31 cellular contexts compared by ENCODE assay signal in genomic region chr20:37492096-37492625, GRCh38. TPM values are rescaled to one million over a fixed set of nuclear protein-coding genes. Genes with fewer than 3 reads are reported as not detected.
"Had no signal": no experiment of that assay in that cellular context is flagged by ENCODE, and none has a peak within 500 bp of the region (broad histone marks: within the 10 kb centered on the region; RNA-seq: fewer than 3 reads in every experiment).

No MANE protein-coding gene starts in this region.

- H3K4me1 Mint-ChIP-seq: activated naive CD8-positive, alpha-beta T cell treated with anti-CD3 and anti-CD28 coated beads for 36 hours; activated naive CD8-positive, alpha-beta T cell treated with anti-CD3 and anti-CD28 coated beads, Interleukin-2, amount 50 U/mL, for 24 hours had no signal

- H3K4me1 ChIP-seq: adrenal gland, body of pancreas, colonic mucosa, esophagus squamous epithelium had no signal

- H3K9me3 Mint-ChIP-seq: activated B cell treated with CpG ODN at 0.5 μM for 24 hours; activated CD8-positive, alpha-beta T cell treated with anti-CD3 and anti-CD28 coated beads for 36 hours; activated naive CD8-positive, alpha-beta T cell treated with anti-CD3 and anti-CD28 coated beads for 36 hours; activated naive CD8-positive, alpha-beta T cell treated with anti-CD3 and anti-CD28 coated beads, Interleukin-2, amount 50 U/mL, for 24 hours; activated T-cell treated with anti-CD3 and anti-CD28 coated beads, Interleukin-2, amount 50 U/mL, for 4 hours; activated T-helper 17 cell treated with anti-CD3 and anti-CD28 coated beads, Interleukin-2, amount 50 U/mL, for 72 hours; T-helper 2 cell treated with Interferon-gamma antibody and Interleukin-4, amounts not matched to agents 5 μg/mL and 100 μg/mL, for 36 hours had no signal

- H3K4me3 ChIP-seq: adrenal gland, body of pancreas, cardiac muscle cell, colonic mucosa, esophagus squamous epithelium had no signal

- H3K27me3 Mint-ChIP-seq: activated naive CD8-positive, alpha-beta T cell treated with anti-CD3 and anti-CD28 coated beads for 36 hours; activated naive CD8-positive, alpha-beta T cell treated with anti-CD3 and anti-CD28 coated beads, Interleukin-2, amount 50 U/mL, for 24 hours; activated T-helper 17 cell treated with anti-CD3 and anti-CD28 coated beads, Interleukin-2, amount 50 U/mL, for 72 hours; T-helper 17 cell had no signal

- ATAC-seq: activated CD4-positive, CD25-positive, alpha-beta regulatory T cell treated with anti-CD3 and anti-CD28 coated beads, Interleukin-2, amount 50 U/mL, for 24 hours; activated CD8-positive, alpha-beta T cell treated with anti-CD3 and anti-CD28 coated beads for 36 hours; activated naive CD8-positive, alpha-beta T cell treated with anti-CD3 and anti-CD28 coated beads, Interleukin-2, amount 50 U/mL, for 24 hours; activated T-cell treated with anti-CD3 and anti-CD28 coated beads, Interleukin-2, amount 50 U/mL, for 4 hours; activated T-helper 17 cell treated with anti-CD3 and anti-CD28 coated beads, Interleukin-2, amount 50 U/mL, for 72 hours; body of pancreas; T-helper 17 cell had no signal

- H3K36me3 ChIP-seq: adrenal gland, cardiac muscle cell, colonic mucosa, WERI-Rb-1 had no signal

- H3K4me3 Mint-ChIP-seq: activated B cell treated with CpG ODN at 0.5 μM for 24 hours; activated CD8-positive, alpha-beta T cell treated with anti-CD3 and anti-CD28 coated beads for 36 hours; activated naive CD8-positive, alpha-beta T cell treated with anti-CD3 and anti-CD28 coated beads for 36 hours; activated naive CD8-positive, alpha-beta T cell treated with anti-CD3 and anti-CD28 coated beads, Interleukin-2, amount 50 U/mL, for 24 hours; activated T-cell treated with anti-CD3 and anti-CD28 coated beads, Interleukin-2, amount 50 U/mL, for 4 hours; activated T-helper 17 cell treated with anti-CD3 and anti-CD28 coated beads, Interleukin-2, amount 50 U/mL, for 72 hours; T-helper 17 cell; T-helper 2 cell treated with Interferon-gamma antibody and Interleukin-4, amounts not matched to agents 5 μg/mL and 100 μg/mL, for 36 hours had no signal

- H3K27ac ChIP-seq: adrenal gland, body of pancreas, cardiac muscle cell, colonic mucosa, epithelial cell of prostate, esophagus squamous epithelium, WERI-Rb-1 had no signal

- DNase-seq: activated B cell treated with CpG ODN at 0.5 μM for 24 hours; activated CD4-positive, alpha-beta T cell treated with anti-CD3 and anti-CD28 coated beads for 48 hours; activated CD4-positive, alpha-beta T cell treated with anti-CD3 and anti-CD28 coated beads, Interleukin-2, amount 50 U/mL, for 1 hour; activated CD4-positive, alpha-beta T cell treated with anti-CD3 and anti-CD28 coated beads, Interleukin-2, amount 50 U/mL, for 48 hours; activated CD8-positive, alpha-beta memory T cell treated with anti-CD3 and anti-CD28 coated beads for 24 hours; activated CD8-positive, alpha-beta T cell treated with anti-CD3 and anti-CD28 coated beads for 36 hours; activated effector memory CD4-positive, alpha-beta T cell treated with Interleukin-2 at 50 U/mL for 16 hours; activated gamma-delta T cell treated with Interleukin-2 at 50 U/mL for 16 hours; activated naive CD4-positive, alpha-beta T cell treated with anti-CD3 and anti-CD28 coated beads, Interleukin-2, amount 50 U/mL, for 16 hours; activated naive CD4-positive, alpha-beta T cell treated with Interleukin-2 at 50 U/mL for 16 hours; activated naive CD8-positive, alpha-beta T cell treated with anti-CD3 and anti-CD28 coated beads for 36 hours; activated naive CD8-positive, alpha-beta T cell treated with anti-CD3 and anti-CD28 coated beads, Interleukin-2, amount 50 U/mL, for 24 hours; activated T-cell treated with anti-CD3 and anti-CD28 coated beads, Interleukin-2, amount 50 U/mL, for 4 hours; amygdala; aorta; body of pancreas; central memory CD4-positive, alpha-beta T cell; cerebellar nuclear complex; colonic mucosa; effector CD8-positive, alpha-beta T cell; esophagus squamous epithelium; foreskin melanocyte; T-helper 17 cell; T1000; WERI-Rb-1 had no signal

- H3K9me3 ChIP-seq: adrenal gland, body of pancreas, colonic mucosa, esophagus squamous epithelium had no signal

- H3K27ac Mint-ChIP-seq: activated B cell treated with CpG ODN at 0.5 μM for 24 hours; activated CD8-positive, alpha-beta T cell treated with anti-CD3 and anti-CD28 coated beads for 36 hours; activated naive CD8-positive, alpha-beta T cell treated with anti-CD3 and anti-CD28 coated beads for 36 hours; activated naive CD8-positive, alpha-beta T cell treated with anti-CD3 and anti-CD28 coated beads, Interleukin-2, amount 50 U/mL, for 24 hours; activated T-helper 17 cell treated with anti-CD3 and anti-CD28 coated beads, Interleukin-2, amount 50 U/mL, for 72 hours; T-helper 2 cell treated with Interferon-gamma antibody and Interleukin-4, amounts not matched to agents 5 μg/mL and 100 μg/mL, for 36 hours had no signal

- H3K27me3 ChIP-seq: adrenal gland, body of pancreas, cardiac muscle cell, colonic mucosa, esophagus squamous epithelium had no signal

RNA-seq across cellular contexts. Expression of gene NNAT, which starts 28.9 kb away (rescaled TPM):
- total RNA-seq: T-helper 17 cell had no signal
